Comparison of ENCODE assay signal across 8 cellular contexts in the genomic region with DNA sequence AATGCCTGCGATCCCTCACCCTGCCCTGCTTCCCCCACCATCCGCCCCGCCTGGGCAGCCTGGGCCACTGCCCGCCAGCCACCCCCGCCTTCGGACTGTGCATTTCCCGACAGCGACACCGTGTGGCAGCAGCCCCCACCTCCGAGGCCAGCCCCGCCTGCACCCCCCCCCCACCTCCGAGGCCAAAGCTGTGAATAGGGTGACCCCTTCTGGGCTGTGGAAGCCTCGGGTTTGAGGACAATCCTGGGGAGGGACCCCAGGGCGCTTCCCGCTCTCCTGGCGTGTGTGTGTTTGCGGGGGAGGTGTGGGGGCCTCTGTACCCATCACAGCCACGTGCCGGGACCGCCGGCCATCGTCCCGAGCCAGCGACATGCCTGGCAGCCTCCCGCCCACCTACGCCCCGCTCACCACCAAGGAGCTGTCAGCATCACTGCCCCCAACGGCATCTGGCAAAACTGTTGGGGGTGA. TPM values are rescaled to one million over a fixed set of nuclear protein-coding genes. Genes with fewer than 3 reads are reported as not detected.
DNase-seq lines count a peak whose midpoint lies in the region; ATAC-seq, FAIRE-seq and TF ChIP-seq lines count a peak whose summit lies in the region.

No MANE protein-coding gene starts in this region.

- no peaks in the 10 kb centered on the region for H3K4me1 ChIP-seq in GM12878 (ENCODE audit: control insufficient read depth, insufficient read depth, low read length)
- H3K4me1 ChIP-seq in gastrocnemius medialis: peaks cover 35 to 44% of the 10 kb centered on the region in 2 donors

- ATAC-seq in GM12878 (peak; percentile 97), gastrocnemius medialis (peak; percentile 70 to 73), GM18909 (IDR thresholded peaks at IDR 0.05; ENCODE audit: poor library complexity, unreplicated experiment) (no peak)

- no peaks in the 10 kb centered on the region for H3K79me2 ChIP-seq in GM12878 (ENCODE audit: control insufficient read depth, insufficient read depth, low read length)

- TF ChIP-seq CTCF in 22Rv1 (IDR thresholded peaks at IDR 0.05): peak; percentile 87
- peak; percentile 86 for TF ChIP-seq CTCF in GM13977 (IDR thresholded peaks at IDR 0.05; ENCODE audit: extremely low read depth, insufficient read depth, missing control alignments)
- TF ChIP-seq CTCF in NB4 (IDR thresholded peaks at IDR 0.05; ENCODE audit: low read depth, low read length): peak; percentile 76
- peak; percentile 90 to 98 (median 94) for TF ChIP-seq CTCF in GM12878 (IDR thresholded peaks at IDR 0.05 in 2 of 3, conservative IDR thresholded peaks at IDR 0.05 in 1 of 3; ENCODE audit: control insufficient read depth in 2 of 3, extremely low read depth in 1 of 3, insufficient read depth in 1 of 3, low read depth in 3 of 3, low read length in 3 of 3)
- peak; percentile 87 to 99 (median 96) for TF ChIP-seq CTCF in gastrocnemius medialis (IDR thresholded peaks at IDR 0.05 in 4 of 5, conservative IDR thresholded peaks at IDR 0.05 in 1 of 5)

- DNase-seq in GM13977 (ENCODE audit: low spot score) (peak; percentile 97), NB4 (ENCODE audit: low read depth) (peak; percentile 89), UCSD-AML1 (lab: John Stamatoyannopoulos, UW; ENCODE audit: unreplicated experiment) (peak; percentile 89), GM12878 (ENCODE audit: low read depth, low spot score) (peak; percentile 16), hippocampal formation (lab: John Stamatoyannopoulos, UW) (peak; percentile 86 to 93), gastrocnemius medialis (peak; percentile 87 to 92)

- H2AFZ ChIP-seq in GM12878 (ENCODE audit: control insufficient read depth, low read depth, low read length): no peak overlapping the region

- intact Hi-C loops in GM12878 (cut with micrococcal nuclease; ENCODE audit: unreplicated experiment) (loop anchor here (1.0 kb wide), 1 partner anchor 110 kb away; no protein-coding TSS in a partner anchor), gastrocnemius medialis (cut with DNase I; ENCODE audit: low total_unique reads) (loop anchor here (1.0 kb wide), 2 partner anchors 110 to 121 kb away; no protein-coding TSS in a partner anchor)

- POLR2A ChIA-PET in GM12878 (lab: Charles Lee): interaction anchor here (0.6 to 1.5 kb wide), 3 partner anchors 110 to 474 kb away, joined by 3 to 4 read pairs (median 4); no protein-coding TSS in a partner anchor

- SMC1A ChIA-PET in GM12878 (lab: Charles Lee; ENCODE audit: uncharacterized antibody, unreplicated experiment): interaction anchor here (0.7 to 2.2 kb wide), 6 partner anchors 98 to 190 kb away, joined by 3 to 23 read pairs (median 4); no protein-coding TSS in a partner anchor

- peak overlapping the region; percentile 79 for H3K27ac ChIP-seq in 22Rv1
- no peak overlapping the region for H3K27ac ChIP-seq in GM12878 (ENCODE audit: control insufficient read depth, insufficient read depth)
- H3K27ac ChIP-seq in gastrocnemius medialis: peak overlapping the region; percentile 84 to 98 (median 92)

- no peak for TF ChIP-seq POLR2A in NB4 (IDR thresholded peaks at IDR 0.05; ENCODE audit: extremely low read depth, insufficient read length)
- no peak for TF ChIP-seq POLR2A in GM12878 (IDR thresholded peaks at IDR 0.05; ENCODE audit: low read depth, low read length)
- TF ChIP-seq POLR2A in gastrocnemius medialis (IDR thresholded peaks at IDR 0.05): no peak

- H3K27me3 ChIP-seq in GM12878 (replicated peaks in 1 of 2; ENCODE audit: control insufficient read depth in 2 of 2, insufficient read depth in 2 of 2, low read length in 1 of 2) (no peaks in the 10 kb centered on the region; a peak in 1 of 4 replicates), gastrocnemius medialis (no peaks in the 10 kb centered on the region)

- CTCF ChIA-PET in GM12878 (lab: Yijun Ruan, JAX): interaction anchor here (0.8 to 7.4 kb wide), 15 partner anchors 26 to 469 kb away, joined by 3 to 109 read pairs (median 4); partner anchors contain the start of gene GTSE1

- RAD21 ChIA-PET in GM12878 (lab: Charles Lee; ENCODE audit: unreplicated experiment): interaction anchor here (0.6 to 4.3 kb wide), 8 partner anchors 61 to 120 kb away, joined by 3 to 88 read pairs (median 4); no protein-coding TSS in a partner anchor

- H3K9ac ChIP-seq in GM12878 (ENCODE audit: control insufficient read depth, insufficient read depth, low read length): no peak overlapping the region

- TF ChIP-seq EP300 in GM12878 (IDR thresholded peaks at IDR 0.05; ENCODE audit: borderline replicate concordance in 1 of 2, control insufficient read depth in 1 of 2, low read depth in 2 of 2, low read length in 2 of 2): no peak

- BruUV-seq in GM12878 (replicated peaks; lab: Mats Ljungman, UMichigan): no TSS peak

- H4K20me1 ChIP-seq in GM12878 (ENCODE audit: control insufficient read depth, insufficient read depth): no peaks in the 10 kb centered on the region; the same call in 1 of the 2 replicates

- H3K4me2 ChIP-seq in GM12878 (ENCODE audit: control insufficient read depth, insufficient read depth): no peak overlapping the region

- H3K36me3 ChIP-seq in GM12878 (ENCODE audit: control insufficient read depth in 2 of 2, insufficient read depth in 2 of 2, low read length in 1 of 2) (no peaks in the 10 kb centered on the region), gastrocnemius medialis (no peaks in the 10 kb centered on the region)

- WGBS in GM12878 (ENCODE audit: insufficient coverage, insufficient replicate concordance, low lambda C conversion rate, missing lambda C conversion rate): 0% methylated on average over 17 of the region's 28 CpGs

- peak; percentile 13 for FAIRE-seq in GM12878 (lab: Jason Lieb, UNC)

- H3K9me3 ChIP-seq in GM12878 (replicated peaks; ENCODE audit: control insufficient read depth, insufficient read depth, low read length) (no peaks in the 10 kb centered on the region), gastrocnemius medialis (no peaks in the 10 kb centered on the region)

- peak; percentile 98 for TF ChIP-seq RAD21 in GM12878 (IDR thresholded peaks at IDR 0.05; ENCODE audit: insufficient read depth, low read depth, low read length)

- H3K4me3 ChIP-seq in NB4 (ENCODE audit: low read depth, low read length): no peak overlapping the region
- H3K4me3 ChIP-seq in GM12878: no peak overlapping the region
- no peak overlapping the region for H3K4me3 ChIP-seq in gastrocnemius medialis

- in situ Hi-C loops in GM13977 (cut with MboI; ENCODE audit: low pct_unique_long_range_greater_than_20kb, low sequenced_read_pairs, unreplicated experiment): loop anchor here (5.0 kb wide), 1 partner anchor 109 kb away; no protein-coding TSS in a partner anchor
- in situ Hi-C loops in GM12878 (cut with MboI): loop anchor here (5.0 kb wide), 1 partner anchor 104 kb away; no protein-coding TSS in a partner anchor
- in situ Hi-C loops in gastrocnemius medialis (cut with MboI; ENCODE audit: low sequenced_read_pairs in 4 of 4): loop anchor here (5.0 to 10.0 kb wide), 3 partner anchors 99 to 109 kb away; no protein-coding TSS in a partner anchor

TF ChIP-seq in GM12878, 131 proteins besides CTCF, POLR2A, EP300 and RAD21 (continues in another document):
- TF ChIP-seq ZNF592 (IDR thresholded peaks at IDR 0.05) (peak; percentile 61; the same call in 1 of the 2 replicates), SMC3 (IDR thresholded peaks at IDR 0.05; ENCODE audit: borderline replicate concordance, low read length) (peak; percentile 99), RFX5 (IDR thresholded peaks at IDR 0.05; ENCODE audit: low read depth, low read length) (no peak)

RNA-seq across cellular contexts. Expression of gene PPARA, which starts 33.8 kb away (rescaled TPM):
- total RNA-seq in GM12878 (2013; cell fraction: nucleolus; rRNA removed): 59.9 and 66.3 TPM in 2 replicates
- 3.6 and 6.2 TPM in 2 replicates for total RNA-seq in GM12878 (2014; rRNA removed)
- 5.7 and 7.7 TPM in 2 replicates for total RNA-seq in GM12878 (2014; rRNA removed; fragmentation: Illumina TruSeq; extraction: Trizol)
- 7.6 and 10.1 TPM in 2 replicates for total RNA-seq in GM12878 (2021)
- 5.4 TPM for polyA plus RNA-seq in GM12878 (2011; ENCODE audit: low read depth)
- polyA plus RNA-seq in GM12878 (2011; rRNA removed): 10.4 TPM in 2 replicates
- polyA plus RNA-seq in GM12878 (2011; cell fraction: cytosol; rRNA removed): 9.0 and 9.3 TPM in 2 replicates
- 8.8 and 10.9 TPM in 2 replicates for polyA plus RNA-seq in GM12878 (2011; cell fraction: nucleus; rRNA removed)
- polyA plus RNA-seq in GM12878 (2012): 9.0 and 9.1 TPM in 2 replicates
- 4.7 and 4.8 TPM in 2 replicates for polyA plus RNA-seq in GM12878 (2014; fragmentation: Illumina TruSeq; extraction: Trizol)
- polyA plus RNA-seq in GM12878 (2014; fragmentation: Nextera tagmentation; extraction: Ambion mirVana): 1 to 10 TPM in 1 of 2 experiments, under 1 TPM in 1; 0.72 to 1.0 TPM
- polyA plus RNA-seq in GM12878 (2014; rRNA removed): 4.9 and 5.2 TPM in 2 replicates
- 1 to 10 TPM; 2.4 to 4.4 TPM for polyA plus RNA-seq in GM12878 (2016; fragmentation: Nextera tagmentation; extraction: Ambion mirVana)
- 17.7 and 23.9 TPM in 2 replicates for polyA minus RNA-seq in GM12878 (2011; rRNA and poly(A)+ RNA removed)
- polyA minus RNA-seq in GM12878 (2011; cell fraction: cytosol; rRNA and poly(A)+ RNA removed): 6.3 and 7.9 TPM in 2 replicates
- polyA minus RNA-seq in GM12878 (2011; cell fraction: nucleus; rRNA and poly(A)+ RNA removed): 15.0 and 19.8 TPM in 2 replicates
- 10 to 100 TPM; 29.6 to 74.8 (median 57.9) TPM for total RNA-seq in gastrocnemius medialis

Comparison
In these comparisons a context has a peak if more than half of its experiments do, and no peak if none do; other contexts are left out.
1. DNase-seq: peak in every context shown above with its lines; median percentile 97 in GM13977; 90 in hippocampal formation; 90 in gastrocnemius medialis; 89 in NB4; 89 in UCSD-AML1; 16 in GM12878.